ENCODE assay signal across 17 cellular contexts in genomic region chr5:84535281-84535680, GRCh38.
"Had no signal": no experiment of that assay in that cellular context is flagged by ENCODE, and none has a peak within 500 bp of the region (broad histone marks: within the 10 kb centered on the region; RNA-seq: fewer than 3 reads in every experiment).

No MANE protein-coding gene starts in this region.

- H3K9me3 ChIP-seq: tibial artery, upper lobe of left lung, uterus had no signal

- H3K36me3 ChIP-seq: esophagus squamous epithelium, heart left ventricle, right atrium auricular region, suprapubic skin, upper lobe of left lung, uterus had no signal

- H3K27ac ChIP-seq: esophagus squamous epithelium, heart left ventricle, right atrium auricular region, suprapubic skin, tibial artery, upper lobe of left lung, uterus had no signal

- H3K27me3 ChIP-seq: esophagus squamous epithelium, heart left ventricle, right atrium auricular region, suprapubic skin, tibial artery, upper lobe of left lung, uterus had no signal

- H3K4me1 ChIP-seq: esophagus squamous epithelium, heart left ventricle, right atrium auricular region, suprapubic skin, tibial artery, upper lobe of left lung, uterus had no signal

- ATAC-seq: heart left ventricle; left lobe of liver; natural killer cell; stimulated activated naive CD8-positive, alpha-beta T cell treated with anti-CD3 and anti-CD28 coated beads, Interleukin-15, Interleukin-2, amounts not matched to agents 100 U/mL and 50 U/mL, for 24 hours had no signal

- H3K4me3 ChIP-seq: esophagus squamous epithelium, heart left ventricle, right atrium auricular region, suprapubic skin, tibial artery, upper lobe of left lung, uterus had no signal

- DNase-seq: dermis blood vessel endothelial cell; esophagus squamous epithelium; foreskin melanocyte; heart left ventricle; hippocampal formation; kidney glomerular epithelial cell; natural killer cell; small intestine; stimulated activated CD4-positive, alpha-beta T cell treated with anti-CD3 and anti-CD28 coated beads, Interleukin-12 subunit alpha, Interleukin-12 subunit beta, amount 100 ng/mL, for 4 hours; stimulated activated CD4-positive, alpha-beta T cell treated with anti-CD3 and anti-CD28 coated beads, Interleukin-2, amount 100 ng/mL, for 48 hours; stimulated activated naive CD8-positive, alpha-beta T cell treated with anti-CD3 and anti-CD28 coated beads, Interleukin-15, Interleukin-2, amounts not matched to agents 100 U/mL and 50 U/mL, for 24 hours; tibial artery; upper lobe of left lung; uterus had no signal
